19 cellular contexts compared by ENCODE assay signal in the genomic region with DNA sequence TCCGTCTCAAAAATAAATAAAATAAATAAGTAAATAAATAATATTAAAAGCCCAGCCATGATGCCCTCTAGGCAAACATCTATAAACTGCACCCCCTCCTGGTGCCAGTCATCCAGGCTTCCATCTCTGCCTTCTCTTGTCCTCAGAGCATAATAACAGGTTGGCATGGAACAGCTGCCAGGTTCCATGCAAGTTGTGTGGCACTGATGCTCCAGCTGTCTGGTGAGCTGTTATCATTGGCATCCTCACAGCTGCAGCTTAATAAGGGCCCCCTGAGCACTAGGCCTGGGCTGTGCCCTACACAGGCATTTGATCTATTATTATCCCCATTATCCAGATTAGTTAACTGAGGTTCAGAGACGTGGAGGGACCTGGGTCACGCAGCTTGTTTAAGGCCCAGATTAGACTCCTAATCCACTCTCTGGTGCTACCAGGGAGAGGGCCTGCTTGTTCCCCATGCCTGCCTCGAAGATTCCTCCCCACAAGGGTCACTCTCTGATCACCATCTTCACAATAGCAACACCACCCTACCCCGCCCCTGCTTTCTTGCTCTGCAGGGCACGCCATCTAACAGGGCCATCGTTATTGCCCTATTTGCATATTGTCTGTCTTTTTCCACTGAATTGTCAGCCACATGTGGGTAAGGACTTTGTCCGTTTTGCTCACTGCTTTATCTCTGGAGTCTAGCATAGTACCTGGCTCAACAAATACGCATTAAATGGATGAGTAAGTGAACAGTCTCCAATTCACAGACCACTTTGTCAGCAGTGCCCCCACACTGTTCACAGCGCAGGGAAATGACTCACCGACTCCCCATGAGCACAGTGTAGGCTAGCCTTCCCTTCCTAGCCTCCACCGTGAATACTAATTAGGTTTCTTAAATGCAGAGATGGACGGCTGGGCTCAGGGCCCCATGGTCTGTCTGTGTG. TPM values are rescaled to one million over a fixed set of nuclear protein-coding genes. Genes with fewer than 3 reads are reported as not detected.
DNase-seq lines count a peak whose midpoint lies in the region; ATAC-seq and TF ChIP-seq lines count a peak whose summit lies in the region.
"Had no signal": no experiment of that assay in that cellular context is flagged by ENCODE, and none has a peak within 500 bp of the region (broad histone marks: within the 10 kb centered on the region; RNA-seq: fewer than 3 reads in every experiment).

No MANE protein-coding gene starts in this region.

- no peaks in the 10 kb centered on the region for H3K9me3 Mint-ChIP-seq in activated T-helper 2 cell treated with anti-CD3 and anti-CD28 coated beads, Interferon-gamma antibody, Interleukin-2, Interleukin-4, amounts not matched to agents 10 μg/mL and 5 μg/mL and 100 μg/mL, durations not matched to agents 14 hours and 24 hours and 36 hours
- H3K9me3 Mint-ChIP-seq in glutamatergic neuron (ENCODE audit: unreplicated experiment) = peaks cover 10% of the 10 kb centered on the region
- H3K9me3 Mint-ChIP-seq: activated naive CD4-positive, alpha-beta T cell treated with anti-CD3 and anti-CD28 coated beads, Interleukin-2, amount 50 U/mL, for 24 hours had no signal

- no peak overlapping the region for H3K4me3 Mint-ChIP-seq in activated T-helper 2 cell treated with anti-CD3 and anti-CD28 coated beads, Interferon-gamma antibody, Interleukin-2, Interleukin-4, amounts not matched to agents 10 μg/mL and 5 μg/mL and 100 μg/mL, durations not matched to agents 14 hours and 24 hours and 36 hours (ENCODE audit: low read depth)
- no peak overlapping the region for H3K4me3 Mint-ChIP-seq in glutamatergic neuron (ENCODE audit: unreplicated experiment)
- H3K4me3 Mint-ChIP-seq: activated naive CD4-positive, alpha-beta T cell treated with anti-CD3 and anti-CD28 coated beads, Interleukin-2, amount 50 U/mL, for 24 hours had no signal

- H3K9me3 ChIP-seq in ES-I3 (ENCODE audit: control insufficient read depth, insufficient read depth, low read length) = no peaks in the 10 kb centered on the region
- H3K9me3 ChIP-seq: BE2C, heart left ventricle had no signal

- peak overlapping the region; percentile 8; the same call in 1 of the 2 replicates for H3K27ac ChIP-seq in 22Rv1
- H3K27ac ChIP-seq: epithelial cell of prostate had no signal

- peaks cover 16% of the 10 kb centered on the region for H3K4me1 ChIP-seq in ES-I3 (ENCODE audit: insufficient read depth, low read length)
- H3K4me1 ChIP-seq: BE2C had no signal

- H3K4me1 Mint-ChIP-seq in activated T-helper 2 cell treated with anti-CD3 and anti-CD28 coated beads, Interferon-gamma antibody, Interleukin-2, Interleukin-4, amounts not matched to agents 10 μg/mL and 5 μg/mL and 100 μg/mL, durations not matched to agents 14 hours and 24 hours and 36 hours (ENCODE audit: low read depth) = peaks cover 15% of the 10 kb centered on the region
- peaks cover 22% of the 10 kb centered on the region for H3K4me1 Mint-ChIP-seq in glutamatergic neuron (ENCODE audit: low read depth, unreplicated experiment)

- intact Hi-C loops in activated T-helper 2 cell treated with anti-CD3 and anti-CD28 coated beads, Interferon-gamma antibody, Interleukin-2, Interleukin-4, amounts not matched to agents 10 μg/mL and 5 μg/mL and 100 μg/mL, durations not matched to agents 14 hours and 24 hours and 36 hours (cut with micrococcal nuclease) = no loop called here

- H3K9ac ChIP-seq in ES-I3 (ENCODE audit: low read depth, low read length) = peak overlapping the region; percentile 12; the same call in 1 of the 2 replicates

- H3K36me3 Mint-ChIP-seq in activated T-helper 2 cell treated with anti-CD3 and anti-CD28 coated beads, Interferon-gamma antibody, Interleukin-2, Interleukin-4, amounts not matched to agents 10 μg/mL and 5 μg/mL and 100 μg/mL, durations not matched to agents 14 hours and 24 hours and 36 hours (ENCODE audit: low read depth) = no peaks in the 10 kb centered on the region
- H3K36me3 Mint-ChIP-seq in glutamatergic neuron (ENCODE audit: unreplicated experiment) = no peaks in the 10 kb centered on the region
- H3K36me3 Mint-ChIP-seq: activated naive CD4-positive, alpha-beta T cell treated with anti-CD3 and anti-CD28 coated beads, Interleukin-2, amount 50 U/mL, for 24 hours had no signal

- ATAC-seq in esophagus mucosa = no peak
- no peak for ATAC-seq in HG02588 (IDR thresholded peaks at IDR 0.05; ENCODE audit: unreplicated experiment)
- ATAC-seq: heart left ventricle, PC-3 had no signal

- TF ChIP-seq CTCF in 22Rv1 (IDR thresholded peaks at IDR 0.05) (no peak), glutamatergic neuron (IDR thresholded peaks at IDR 0.05; ENCODE audit: partially characterized antibody, unreplicated experiment) (no peak)

- peak overlapping the region; percentile 28 for H3K27ac Mint-ChIP-seq in activated T-helper 2 cell treated with anti-CD3 and anti-CD28 coated beads, Interferon-gamma antibody, Interleukin-2, Interleukin-4, amounts not matched to agents 10 μg/mL and 5 μg/mL and 100 μg/mL, durations not matched to agents 14 hours and 24 hours and 36 hours
- peak overlapping the region; percentile 25 for H3K27ac Mint-ChIP-seq in glutamatergic neuron (ENCODE audit: unreplicated experiment)
- H3K27ac Mint-ChIP-seq: activated naive CD4-positive, alpha-beta T cell treated with anti-CD3 and anti-CD28 coated beads, Interleukin-2, amount 50 U/mL, for 24 hours had no signal

- peaks cover 22% of the 10 kb centered on the region for H3K27me3 Mint-ChIP-seq in activated T-helper 2 cell treated with anti-CD3 and anti-CD28 coated beads, Interferon-gamma antibody, Interleukin-2, Interleukin-4, amounts not matched to agents 10 μg/mL and 5 μg/mL and 100 μg/mL, durations not matched to agents 14 hours and 24 hours and 36 hours (ENCODE audit: low read depth)
- peaks cover 13% of the 10 kb centered on the region for H3K27me3 Mint-ChIP-seq in glutamatergic neuron (ENCODE audit: unreplicated experiment)

- no peaks in the 10 kb centered on the region for H3K36me3 ChIP-seq in ES-I3 (ENCODE audit: insufficient read depth, low read length)
- H3K36me3 ChIP-seq: BE2C, heart left ventricle had no signal

- no peak for DNase-seq in activated T-helper 2 cell treated with anti-CD3 and anti-CD28 coated beads, Interferon-gamma antibody, Interleukin-2, Interleukin-4, amounts not matched to agents 10 μg/mL and 5 μg/mL and 100 μg/mL, durations not matched to agents 14 hours and 24 hours and 36 hours (ENCODE audit: low spot score)
- DNase-seq in glutamatergic neuron = no peak
- no peak for DNase-seq in NCI-H1092 (lab: John Stamatoyannopoulos, UW)
- no peak for DNase-seq in activated T-cell treated with anti-CD3 and anti-CD28 coated beads, Interleukin-2, amount 50 U/mL, for 1 hour
- DNase-seq: BE2C; cerebellar nuclear complex; DMS79; NCI-H1092 treated with DMSO at 0.1 percent for 48 hours; NCI-H446 treated with DMSO at 0.1 percent for 48 hours; PC-3; stimulated activated CD4-positive, alpha-beta T cell treated with anti-CD3 and anti-CD28 coated beads, Interleukin-15, amount 100 ng/mL, for 24 hours had no signal

RNA-seq across cellular contexts. Expression of a gene that starts 1.5 kb away (rescaled TPM):
- 0.90 and 2.4 TPM in 2 replicates for total RNA-seq in activated T-helper 2 cell treated with anti-CD3 and anti-CD28 coated beads, Interferon-gamma antibody, Interleukin-2, Interleukin-4, amounts not matched to agents 10 μg/mL and 5 μg/mL and 100 μg/mL, durations not matched to agents 14 hours and 24 hours and 36 hours
- total RNA-seq in glutamatergic neuron (ENCODE audit: unreplicated experiment) (276 TPM), esophagus mucosa (2.2 TPM)

RNA-seq across cellular contexts. Expression of a gene that starts 10.3 kb away (rescaled TPM):
- total RNA-seq in activated T-helper 2 cell treated with anti-CD3 and anti-CD28 coated beads, Interferon-gamma antibody, Interleukin-2, Interleukin-4, amounts not matched to agents 10 μg/mL and 5 μg/mL and 100 μg/mL, durations not matched to agents 14 hours and 24 hours and 36 hours = 150 TPM in 2 replicates
- total RNA-seq in glutamatergic neuron (ENCODE audit: unreplicated experiment) (174 TPM), esophagus mucosa (85.2 TPM)

RNA-seq across cellular contexts. Expression of a gene that starts 41.6 kb away (rescaled TPM):
- 93.8 and 103 TPM in 2 replicates for total RNA-seq in activated T-helper 2 cell treated with anti-CD3 and anti-CD28 coated beads, Interferon-gamma antibody, Interleukin-2, Interleukin-4, amounts not matched to agents 10 μg/mL and 5 μg/mL and 100 μg/mL, durations not matched to agents 14 hours and 24 hours and 36 hours
- total RNA-seq in glutamatergic neuron (ENCODE audit: unreplicated experiment) (147 TPM), esophagus mucosa (56.1 TPM)

RNA-seq across cellular contexts. Expression of a gene that starts 52.5 kb away (rescaled TPM):
- not detected in 2 replicates for total RNA-seq in activated T-helper 2 cell treated with anti-CD3 and anti-CD28 coated beads, Interferon-gamma antibody, Interleukin-2, Interleukin-4, amounts not matched to agents 10 μg/mL and 5 μg/mL and 100 μg/mL, durations not matched to agents 14 hours and 24 hours and 36 hours
- total RNA-seq in glutamatergic neuron (ENCODE audit: unreplicated experiment) = not detected
- 525 TPM for total RNA-seq in esophagus mucosa
- total RNA-seq: activated CD8-positive, alpha-beta memory T cell treated with anti-CD3 and anti-CD28 coated beads for 36 hours had no signal

Comparison
In these comparisons a context has a peak if more than half of its experiments do, and no peak if none do; other contexts are left out.
1. RNA of a gene that starts 1.5 kb away (total RNA-seq): 276 TPM in glutamatergic neuron (single experiment); 0.90 to 2.4 TPM in activated T-helper 2 cell treated with anti-CD3 and anti-CD28 coated beads, Interferon-gamma antibody, Interleukin-2, Interleukin-4, amounts not matched to agents 10 μg/mL and 5 μg/mL and 100 μg/mL, durations not matched to agents 14 hours and 24 hours and 36 hours and 2.2 TPM in esophagus mucosa (single experiment); every median in the first group is over 10 times any median in the second.